In the genomic region with DNA sequence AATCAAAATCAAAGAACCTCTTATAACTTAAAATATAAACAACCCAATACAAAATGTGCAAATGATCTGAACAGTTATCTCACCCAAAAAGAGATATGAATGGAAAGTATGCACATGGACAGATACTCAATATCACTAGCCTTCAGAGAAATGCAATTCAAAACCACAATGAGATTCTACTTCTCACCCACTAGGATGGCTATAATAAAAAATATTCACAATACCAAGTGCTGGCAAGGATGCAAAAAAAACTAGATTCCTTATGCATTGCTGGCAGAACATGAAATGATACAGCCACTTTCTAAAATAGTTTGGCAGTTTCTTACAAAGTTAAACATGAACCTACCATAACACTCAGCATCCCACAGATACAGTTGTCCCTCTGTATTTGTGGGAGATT, we compare ENCODE assay signal across 1 cellular context.
TF ChIP-seq lines count a peak whose summit lies in the region.

No MANE protein-coding gene starts in this region.

TF ChIP-seq in IMR-90, 13 proteins besides CTCF, POLR2A, EP300 and RAD21 (continued from another document):
- no peak for TF ChIP-seq NFE2L2 (IDR thresholded peaks at IDR 0.05; ENCODE audit: low read depth, low read length)
- no peak for TF ChIP-seq MAFK (IDR thresholded peaks at IDR 0.05; ENCODE audit: low read depth, low read length)
- TF ChIP-seq MAZ (IDR thresholded peaks at IDR 0.05; ENCODE audit: borderline replicate concordance, low read depth, low read length) = no peak
- TF ChIP-seq BHLHE40 (IDR thresholded peaks at IDR 0.05; ENCODE audit: low read depth, low read length) = no peak
TF ChIP-seq in IMR-90: peak in this region for 0.
